ENCODE assay signal across 8 cellular contexts in the genomic region with DNA sequence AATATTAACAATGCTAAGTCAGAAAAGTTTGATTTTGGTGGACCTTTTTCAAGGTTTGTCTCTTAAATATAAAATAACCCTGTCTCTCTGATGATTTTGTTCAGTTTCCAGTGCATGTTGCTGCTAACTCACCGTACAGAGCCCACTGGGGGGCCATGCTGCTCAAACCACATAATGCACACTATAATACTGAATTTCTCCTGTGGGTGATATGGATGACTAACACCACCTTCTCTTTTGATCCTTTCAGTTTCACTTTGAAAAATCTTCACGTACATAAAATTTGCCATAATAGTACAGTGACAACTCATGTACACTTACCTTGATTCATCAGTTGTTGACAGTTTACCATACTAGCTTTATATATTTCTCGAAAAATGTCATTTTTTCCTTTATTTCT.
DNase-seq lines count a peak whose midpoint lies in the region; ATAC-seq and TF ChIP-seq lines count a peak whose summit lies in the region.

No MANE protein-coding gene starts in this region.

- H3K4me2 ChIP-seq in mammary epithelial cell (ENCODE audit: insufficient read depth, low read depth, low read length): peak overlapping the region; percentile 77

- H3K79me2 ChIP-seq in mammary epithelial cell (ENCODE audit: insufficient read depth, low read length): no peaks in the 10 kb centered on the region

- dilution Hi-C loops in mammary epithelial cell (cut with HindIII; ENCODE audit: low sequenced_read_pairs): no loop called here

- intact Hi-C loops in mammary epithelial cell (cut with micrococcal nuclease) (no loop called here), Right ventricle myocardium superior (cut with DNase I) (no loop called here)

- no TSS peak for BruUV-seq in mammary epithelial cell (replicated peaks; lab: Mats Ljungman, UMichigan)

- H3K4me3 ChIP-seq in CD4-positive, CD25-positive, alpha-beta regulatory T cell (ENCODE audit: low read depth, low read length): peak overlapping the region; percentile 79
- peak overlapping the region; percentile 18 to 46 (median 41) for H3K4me3 ChIP-seq in mammary epithelial cell (replicated peaks in 1 of 3; ENCODE audit: insufficient read depth in 1 of 3, low read depth in 2 of 3, low read length in 3 of 3)
- no peak overlapping the region for H3K4me3 ChIP-seq in H7 (ENCODE audit: insufficient read depth, low read depth, low read length)

- no peaks in the 10 kb centered on the region for H3K36me3 ChIP-seq in CD4-positive, CD25-positive, alpha-beta regulatory T cell (ENCODE audit: control insufficient read depth, insufficient read depth, low read length)
- H3K36me3 ChIP-seq in KOPT-K1 (ENCODE audit: insufficient read depth, low read length): no peaks in the 10 kb centered on the region
- H3K36me3 ChIP-seq in mammary epithelial cell (ENCODE audit: insufficient read depth, low read length): peaks cover 2% of the 10 kb centered on the region
- no peaks in the 10 kb centered on the region for H3K36me3 ChIP-seq in H7 (replicated peaks; ENCODE audit: control insufficient read depth, insufficient read depth, low read length)

- no peaks in the 10 kb centered on the region for H3K36me3 Mint-ChIP-seq in CD4-positive, CD25-positive, alpha-beta regulatory T cell

- ATAC-seq in CD4-positive, CD25-positive, alpha-beta regulatory T cell (ENCODE audit: low read depth in 2 of 2): peak; percentile 28 to 45
- peak; percentile 86 for ATAC-seq in GM21360 (IDR thresholded peaks at IDR 0.05; ENCODE audit: unreplicated experiment)
- no peak for ATAC-seq in Right ventricle myocardium superior (ENCODE audit: poor library complexity)

- no peaks in the 10 kb centered on the region for H3K27me3 Mint-ChIP-seq in CD4-positive, CD25-positive, alpha-beta regulatory T cell

- H3K4me1 ChIP-seq in CD4-positive, CD25-positive, alpha-beta regulatory T cell (ENCODE audit: control insufficient read depth, insufficient read depth, low read length, poor library complexity, severe bottlenecking): peaks cover 4% of the 10 kb centered on the region
- no peaks in the 10 kb centered on the region for H3K4me1 ChIP-seq in mammary epithelial cell (ENCODE audit: insufficient read depth, low read length)

- H4K20me1 ChIP-seq in mammary epithelial cell (ENCODE audit: insufficient read depth, low read length): no peaks in the 10 kb centered on the region

- in situ Hi-C loops in mammary epithelial cell (cut with MboI; ENCODE audit: low sequenced_read_pairs in 2 of 2): no loop called here

- H3K27ac ChIP-seq in CD4-positive, CD25-positive, alpha-beta regulatory T cell (ENCODE audit: insufficient read depth, low read length, poor library complexity, severe bottlenecking): no peak overlapping the region
- H3K27ac ChIP-seq in KOPT-K1 (ENCODE audit: low read depth, low read length, poor library complexity, severe bottlenecking): peak overlapping the region; percentile 40
- no peak overlapping the region for H3K27ac ChIP-seq in mammary epithelial cell (ENCODE audit: insufficient read depth, low read depth, low read length)

- peak overlapping the region; percentile 69 for H2AFZ ChIP-seq in mammary epithelial cell (ENCODE audit: low read depth, low read length)

- peaks cover 9 to 14% (median 12%) of the 10 kb centered on the region in 4 donors for H3K4me1 Mint-ChIP-seq in CD4-positive, CD25-positive, alpha-beta regulatory T cell

- CTCF ChIA-PET in mammary epithelial cell (lab: Charles Lee; ENCODE audit: low non-redundant PET): no interaction called here

- WGBS in mammary epithelial cell (ENCODE audit: low coverage, missing lambda C conversion rate): 53% methylated on average over 3 of the region's 3 CpGs

- no peak for TF ChIP-seq CTCF in mammary epithelial cell (conservative IDR thresholded peaks at IDR 0.05 in 1 of 2, IDR thresholded peaks at IDR 0.05 in 1 of 2; ENCODE audit: extremely low read depth in 1 of 2, insufficient read depth in 1 of 2, low read depth in 1 of 2, low read length in 2 of 2)

- H3K27me3 ChIP-seq in CD4-positive, CD25-positive, alpha-beta regulatory T cell (ENCODE audit: control insufficient read depth, insufficient read depth, low read length): no peaks in the 10 kb centered on the region
- no peaks in the 10 kb centered on the region for H3K27me3 ChIP-seq in mammary epithelial cell (ENCODE audit: insufficient read depth, low read length)
- H3K27me3 ChIP-seq in H7 (ENCODE audit: control insufficient read depth, insufficient read depth, low read length): no peaks in the 10 kb centered on the region

- peak in 2 of 3 donors; percentile 0 to 59 for DNase-seq in CD4-positive, CD25-positive, alpha-beta regulatory T cell
- DNase-seq in mammary epithelial cell (peak; percentile 14), Right ventricle myocardium superior (no peak), activated gamma-delta T cell treated with Interleukin-2 at 50 U/mL for 16 hours (no peak), NCI-H1417 treated with DMSO at 0.1 percent for 48 hours (lab: John Stamatoyannopoulos, UW) (no peak), H7 (no peak)

- H3K9me3 Mint-ChIP-seq in CD4-positive, CD25-positive, alpha-beta regulatory T cell: peaks cover 0 to 4% (median 0%) of the 10 kb centered on the region in 7 donors

- H3K9ac ChIP-seq in mammary epithelial cell (ENCODE audit: insufficient read depth, low read length): no peak overlapping the region

- H3K4me3 Mint-ChIP-seq in CD4-positive, CD25-positive, alpha-beta regulatory T cell: peak overlapping the region; percentile 14 to 83 (median 72)

- peak overlapping the region in 1 of 3 donors; percentile 63 for H3K27ac Mint-ChIP-seq in CD4-positive, CD25-positive, alpha-beta regulatory T cell

- H3K9me3 ChIP-seq in CD4-positive, CD25-positive, alpha-beta regulatory T cell (ENCODE audit: control insufficient read depth in 2 of 2, low read length in 2 of 2): no peaks in the 10 kb centered on the region
- H3K9me3 ChIP-seq in KOPT-K1 (ENCODE audit: insufficient read depth, low read length, poor library complexity, severe bottlenecking) (no peaks in the 10 kb centered on the region), mammary epithelial cell (replicated peaks; ENCODE audit: insufficient read depth, low read length) (no peaks in the 10 kb centered on the region)

Comparison
In these comparisons a context has a peak if more than half of its experiments do, and no peak if none do; other contexts are left out.
1. DNase-seq: peak in CD4-positive, CD25-positive, alpha-beta regulatory T cell (2 of 3) and mammary epithelial cell (single experiment); none in Right ventricle myocardium superior (single experiment), activated gamma-delta T cell treated with Interleukin-2 at 50 U/mL for 16 hours (single experiment), NCI-H1417 treated with DMSO at 0.1 percent for 48 hours (single experiment) and H7 (single experiment).